Comparison of ENCODE assay signal across 24 cellular contexts in the genomic region with DNA sequence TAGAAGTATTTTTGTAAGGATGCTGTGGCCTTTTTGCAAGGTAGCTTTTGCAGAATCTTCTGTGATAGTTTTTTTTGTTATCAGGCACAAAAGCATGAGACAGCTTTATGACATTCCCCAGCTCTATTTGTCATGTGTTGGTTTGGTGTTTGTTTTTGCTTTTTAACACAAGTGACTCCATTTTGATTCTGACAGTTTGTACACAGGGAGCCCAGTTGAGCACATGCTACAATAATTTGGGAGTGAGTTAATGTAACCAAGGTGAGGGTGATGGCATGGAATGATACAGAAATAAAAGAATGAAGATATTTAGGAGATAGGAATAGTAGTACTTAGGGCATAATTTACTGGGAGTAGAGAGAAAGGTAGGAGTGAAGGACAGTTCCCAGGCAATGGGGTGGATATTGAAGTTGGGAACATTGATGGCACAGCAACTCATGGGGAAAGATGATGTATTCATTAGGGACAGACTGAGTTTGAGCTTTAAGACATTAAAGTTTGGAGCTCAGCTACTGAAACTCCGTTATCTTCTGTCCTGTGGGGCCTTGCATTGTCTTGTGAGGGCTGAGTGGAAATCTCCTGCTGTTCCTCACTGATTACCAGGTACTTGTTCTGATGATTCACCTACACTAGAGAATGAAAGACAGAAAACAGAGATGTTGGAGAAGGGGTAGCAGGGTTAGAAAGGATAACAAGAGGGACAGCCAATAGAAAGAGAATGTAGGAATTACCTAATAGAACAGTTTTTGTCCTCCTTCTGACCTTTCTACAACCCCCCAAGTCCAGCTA.
"Had no signal": no experiment of that assay in that cellular context is flagged by ENCODE, and none has a peak within 500 bp of the region (broad histone marks: within the 10 kb centered on the region; RNA-seq: fewer than 3 reads in every experiment).

No MANE protein-coding gene starts in this region.

- FAIRE-seq: keratinocyte, urothelium cell line had no signal

- H3K4me1 ChIP-seq: prostate gland, tibial artery, upper lobe of right lung had no signal

- H3K4me3 ChIP-seq: hepatocyte, lower lobe of right lung, ovary, prostate gland, skin epidermis, suprapubic skin, thoracic aorta, tibial artery, upper lobe of right lung had no signal

- H3K36me3 ChIP-seq: lower lobe of right lung, ovary, prostate gland, suprapubic skin, thoracic aorta, tibial artery, upper lobe of right lung had no signal

- H2AFZ ChIP-seq: hepatocyte had no signal

- DNase-seq: kidney glomerular epithelial cell; left cardiac atrium; lower lobe of right lung; mammary epithelial cell; mesenchymal stem cell; naive B cell; ovary; retina; right cardiac atrium; stimulated activated CD4-positive, alpha-beta T cell treated with anti-CD3 and anti-CD28 coated beads, Interleukin-12 subunit alpha, Interleukin-12 subunit beta, amount 100 ng/mL, for 4 hours; stimulated activated CD4-positive, alpha-beta T cell treated with anti-CD3 and anti-CD28 coated beads, Interleukin-15, amount 100 ng/mL, for 24 hours; stimulated activated CD4-positive, alpha-beta T cell treated with anti-CD3 and anti-CD28 coated beads, Interleukin-2, amount 100 ng/mL, for 24 hours; stimulated activated CD4-positive, alpha-beta T cell treated with anti-CD3 and anti-CD28 coated beads, Interleukin-4, amount 100 ng/mL, for 1 hour; stimulated activated naive B cell treated with anti-CD40 and anti-IgM and Interleukin-4, amounts not matched to agents 10 μg/mL and 1 μg/mL and 100 μg/mL, for 72 hours; tibial artery; trophoblast cell; upper lobe of right lung had no signal

- H3K27me3 ChIP-seq: hepatocyte, ovary, suprapubic skin, tibial artery, upper lobe of right lung had no signal

- H3K9me3 ChIP-seq: lower lobe of right lung, ovary, prostate gland, suprapubic skin, thoracic aorta, tibial artery, upper lobe of right lung had no signal

- H3K79me2 ChIP-seq: hepatocyte had no signal

- H3K4me2 ChIP-seq: hepatocyte had no signal

- H3K27ac ChIP-seq: hepatocyte, lower lobe of right lung, ovary, prostate gland, skin epidermis, suprapubic skin, thoracic aorta, tibial artery, upper lobe of right lung had no signal
